Comparison of ENCODE assay signal across 20 cellular contexts in genomic region chr2:65558748-65559147, GRCh38.
"Had no signal": no experiment of that assay in that cellular context is flagged by ENCODE, and none has a peak within 500 bp of the region (broad histone marks: within the 10 kb centered on the region; RNA-seq: fewer than 3 reads in every experiment).

No MANE protein-coding gene starts in this region.

- H3K27me3 ChIP-seq: dorsolateral prefrontal cortex, gastrocnemius medialis, neutrophil, spleen, testis, tibial nerve, upper lobe of right lung, vagina had no signal

- H3K9me3 Mint-ChIP-seq: naive thymus-derived CD4-positive, alpha-beta T cell; nephron progenitor cell; stimulated activated naive B cell treated with anti-CD40 and anti-IgM and Interleukin-4, amounts not matched to agents 10 μg/mL and 1 μg/mL and 100 μg/mL, for 72 hours; stimulated activated naive CD8-positive, alpha-beta T cell treated with anti-CD3 and anti-CD28 coated beads, Interleukin-15, amount 100 ng/mL, for 72 hours had no signal

- H3K4me1 ChIP-seq: gastrocnemius medialis, testis, upper lobe of right lung, vagina had no signal

- H3K4me3 ChIP-seq: dorsolateral prefrontal cortex, gastrocnemius medialis, spleen, testis, tibial nerve, upper lobe of right lung, vagina had no signal

- H3K4me3 Mint-ChIP-seq: naive thymus-derived CD4-positive, alpha-beta T cell; nephron progenitor cell; stimulated activated naive B cell treated with anti-CD40 and anti-IgM and Interleukin-4, amounts not matched to agents 10 μg/mL and 1 μg/mL and 100 μg/mL, for 72 hours; stimulated activated naive CD8-positive, alpha-beta T cell treated with anti-CD3 and anti-CD28 coated beads, Interleukin-15, amount 100 ng/mL, for 72 hours had no signal

- ATAC-seq: esophagus mucosa; gastrocnemius medialis; naive thymus-derived CD4-positive, alpha-beta T cell; sciatic nerve; stimulated activated naive B cell treated with anti-CD40 and anti-IgM and Interleukin-4, amounts not matched to agents 10 μg/mL and 1 μg/mL and 100 μg/mL, for 72 hours; stimulated activated naive CD8-positive, alpha-beta T cell treated with anti-CD3 and anti-CD28 coated beads, Interleukin-15, amount 100 ng/mL, for 72 hours; upper lobe of right lung had no signal

- H3K36me3 ChIP-seq: gastrocnemius medialis, neutrophil, spleen, tibial nerve, upper lobe of right lung, vagina had no signal

- H3K27ac ChIP-seq: dorsolateral prefrontal cortex, gastrocnemius medialis, neutrophil, spleen, testis, tibial nerve, upper lobe of right lung, vagina had no signal

- H3K9me3 ChIP-seq: gastrocnemius medialis, neutrophil, spleen, testis, tibial nerve, upper lobe of right lung, vagina had no signal

- H3K36me3 Mint-ChIP-seq: naive thymus-derived CD4-positive, alpha-beta T cell; stimulated activated naive B cell treated with anti-CD40 and anti-IgM and Interleukin-4, amounts not matched to agents 10 μg/mL and 1 μg/mL and 100 μg/mL, for 72 hours had no signal

- DNase-seq: cortex of kidney; dorsolateral prefrontal cortex; effector CD8-positive, alpha-beta T cell; gastrocnemius medialis; kidney glomerular epithelial cell; naive thymus-derived CD4-positive, alpha-beta T cell; nephron progenitor cell; spleen; stimulated activated CD4-positive, alpha-beta T cell treated with anti-CD3 and anti-CD28 coated beads, Interleukin-15, amount 100 ng/mL, for 24 hours; stimulated activated CD4-positive, alpha-beta T cell treated with anti-CD3 and anti-CD28 coated beads, Interleukin-1b, Interleukin-23, amount 100 ng/mL, for 48 hours; stimulated activated CD4-positive, alpha-beta T cell treated with anti-CD3 and anti-CD28 coated beads, Interleukin-4, amount 100 ng/mL, for 24 hours; stimulated activated naive B cell treated with anti-CD40 and anti-IgM and Interleukin-4, amounts not matched to agents 10 μg/mL and 1 μg/mL and 100 μg/mL, for 72 hours; stimulated activated naive CD8-positive, alpha-beta T cell treated with anti-CD3 and anti-CD28 coated beads, Interleukin-15, amount 100 ng/mL, for 72 hours; testis; upper lobe of right lung had no signal

- H3K27ac Mint-ChIP-seq: naive thymus-derived CD4-positive, alpha-beta T cell; nephron progenitor cell; stimulated activated naive B cell treated with anti-CD40 and anti-IgM and Interleukin-4, amounts not matched to agents 10 μg/mL and 1 μg/mL and 100 μg/mL, for 72 hours; stimulated activated naive CD8-positive, alpha-beta T cell treated with anti-CD3 and anti-CD28 coated beads, Interleukin-15, amount 100 ng/mL, for 72 hours had no signal
